Comparison of ENCODE assay signal across 26 cellular contexts in genomic region chr2:228527481-228527880, GRCh38.
"Had no signal": no experiment of that assay in that cellular context is flagged by ENCODE, and none has a peak within 500 bp of the region (broad histone marks: within the 10 kb centered on the region; RNA-seq: fewer than 3 reads in every experiment).

No MANE protein-coding gene starts in this region.

- H3K4me1 ChIP-seq: body of pancreas, colonic mucosa, esophagus squamous epithelium, gastroesophageal sphincter, parathyroid adenoma, right lobe of liver, tibial artery had no signal

- ATAC-seq: activated CD8-positive, alpha-beta T cell treated with anti-CD3 and anti-CD28 coated beads, Interleukin-2, amount 10 ng/mL, durations not matched to agents 7 days and 5 days; activated naive CD8-positive, alpha-beta T cell treated with anti-CD3 and anti-CD28 coated beads, Interleukin-2, amount 50 U/mL, for 24 hours; body of pancreas; gastroesophageal sphincter; left colon; right lobe of liver; stimulated activated effector memory CD8-positive, alpha-beta T cell treated with anti-CD3 and anti-CD28 coated beads, Interleukin-12 subunit alpha, Interleukin-12 subunit beta, amount 100 ng/mL, for 72 hours; stimulated activated naive CD8-positive, alpha-beta T cell treated with anti-CD3 and anti-CD28 coated beads, Interleukin-15, amount 100 ng/mL, for 72 hours had no signal

- DNase-seq: activated CD4-positive, alpha-beta T cell treated with anti-CD3 and anti-CD28 coated beads, Interleukin-2, amount 10 ng/mL, durations not matched to agents 7 days and 5 days; activated CD4-positive, CD25-positive, alpha-beta regulatory T cell treated with anti-CD3 and anti-CD28 coated beads, Interleukin-2, amount 50 U/mL, for 72 hours; activated CD8-positive, alpha-beta T cell treated with anti-CD3 and anti-CD28 coated beads, Interleukin-2, amount 10 ng/mL, durations not matched to agents 7 days and 5 days; activated gamma-delta T cell; activated naive CD4-positive, alpha-beta T cell treated with anti-CD3 and anti-CD28 coated beads, Interleukin-2, amount 50 U/mL, for 16 hours; activated naive CD8-positive, alpha-beta T cell treated with anti-CD3 and anti-CD28 coated beads, Interleukin-2, amount 50 U/mL, for 24 hours; anterior cingulate cortex; body of pancreas; colonic mucosa; dorsolateral prefrontal cortex; esophagus squamous epithelium; head of caudate nucleus; islet precursor cell; left colon; mesenchymal stem cell; nephron progenitor cell; right lobe of liver; stimulated activated CD4-positive, alpha-beta T cell treated with anti-CD3 and anti-CD28 coated beads, Interleukin-2, amount 100 ng/mL, for 24 hours; stimulated activated naive CD8-positive, alpha-beta T cell treated with anti-CD3 and anti-CD28 coated beads, Interleukin-15, amount 100 ng/mL, for 72 hours; T-helper 2 cell; tibial artery; WERI-Rb-1 had no signal

- H3K36me3 ChIP-seq: colonic mucosa, esophagus squamous epithelium, gastroesophageal sphincter, right lobe of liver, tibial artery, WERI-Rb-1 had no signal

- H3K27ac ChIP-seq: body of pancreas, colonic mucosa, dorsolateral prefrontal cortex, esophagus squamous epithelium, gastroesophageal sphincter, parathyroid adenoma, right lobe of liver, skin epidermis, tibial artery, WERI-Rb-1 had no signal

- H3K9me3 ChIP-seq: body of pancreas, colonic mucosa, right lobe of liver had no signal

- H3K4me3 ChIP-seq: body of pancreas, colonic mucosa, dorsolateral prefrontal cortex, esophagus squamous epithelium, gastroesophageal sphincter, right lobe of liver, skin epidermis, tibial artery had no signal

- H3K27me3 ChIP-seq: body of pancreas, colonic mucosa, dorsolateral prefrontal cortex, esophagus squamous epithelium, gastroesophageal sphincter, right lobe of liver, tibial artery had no signal
